ENCODE assay signal across 15 cellular contexts in the genomic region with DNA sequence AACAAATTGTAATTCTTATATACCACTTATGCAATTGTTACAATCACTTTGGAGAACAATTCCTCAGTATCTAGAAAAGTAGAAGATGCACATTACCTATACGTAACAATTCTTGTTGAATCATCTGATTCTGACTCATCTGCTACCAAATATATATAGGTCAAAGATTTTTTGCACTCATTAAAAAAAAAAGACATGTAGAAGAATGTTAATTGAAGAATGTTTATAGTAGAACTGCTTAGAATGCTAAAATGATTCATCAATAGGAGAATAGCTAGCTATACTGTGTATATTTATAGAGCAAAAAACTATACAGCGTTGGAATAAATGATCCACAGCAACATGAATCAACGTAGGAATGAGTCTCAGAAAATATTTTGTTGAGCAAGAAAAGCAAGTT. TPM values are rescaled to one million over a fixed set of nuclear protein-coding genes. Genes with fewer than 3 reads are reported as not detected.
DNase-seq lines count a peak whose midpoint lies in the region; ATAC-seq and TF ChIP-seq lines count a peak whose summit lies in the region.
"Had no signal": no experiment of that assay in that cellular context is flagged by ENCODE, and none has a peak within 500 bp of the region (broad histone marks: within the 10 kb centered on the region; RNA-seq: fewer than 3 reads in every experiment).

No MANE protein-coding gene starts in this region.

- H3K4me3 ChIP-seq in skeletal muscle cell (ENCODE audit: low read depth, low read length) (no peak overlapping the region), H7 (ENCODE audit: insufficient read depth, low read depth, low read length) (no peak overlapping the region), endodermal cell (ENCODE audit: low read length) (no peak overlapping the region)
- H3K4me3 ChIP-seq: MG63 had no signal

- no peak overlapping the region for H3K27ac Mint-ChIP-seq in activated T-helper 17 cell treated with anti-CD3 and anti-CD28 coated beads, Interleukin-2, amount 50 U/mL, for 72 hours
- H3K27ac Mint-ChIP-seq in endodermal cell, result no peak overlapping the region

- no peaks in the 10 kb centered on the region for H3K27me3 Mint-ChIP-seq in activated T-helper 17 cell treated with anti-CD3 and anti-CD28 coated beads, Interleukin-2, amount 50 U/mL, for 72 hours
- no peaks in the 10 kb centered on the region for H3K27me3 Mint-ChIP-seq in endodermal cell (ENCODE audit: insufficient read depth)

- peaks cover 5% of the 10 kb centered on the region for H3K9me3 Mint-ChIP-seq in activated T-helper 17 cell treated with anti-CD3 and anti-CD28 coated beads, Interleukin-2, amount 50 U/mL, for 72 hours
- no peaks in the 10 kb centered on the region for H3K9me3 Mint-ChIP-seq in endodermal cell

- in situ Hi-C loops in KBM-7 (cut with MboI; ENCODE audit: low pct_unique_long_range_greater_than_20kb, low sequenced_read_pairs), result no loop called here

- DNase-seq in HCEC 1CT, result peak; percentile 73
- DNase-seq in skeletal muscle cell (ENCODE audit: low read depth), result peak; percentile 65
- no peak for DNase-seq in H7
- no peak for DNase-seq in endodermal cell
- no peak for DNase-seq in KBM-7
- DNase-seq: C1 segment of cervical spinal cord, MG63, NCI-H1105, NCI-H1694 treated with DMSO at 0.1 percent for 48 hours, NCI-H446, SHP77 had no signal

- H3K9me3 ChIP-seq in endodermal cell (ENCODE audit: control insufficient read depth, low read length), result peaks cover 16% of the 10 kb centered on the region

- peak; percentile 25 for ATAC-seq in activated T-helper 17 cell treated with anti-CD3 and anti-CD28 coated beads, Interleukin-2, amount 50 U/mL, for 72 hours (replicated peaks)
- ATAC-seq in esophagus mucosa (peak; percentile 17), GM21447 (IDR thresholded peaks at IDR 0.05; ENCODE audit: unreplicated experiment) (no peak)

- H3K36me3 ChIP-seq in H7 (replicated peaks; ENCODE audit: control insufficient read depth, insufficient read depth, low read length), result no peaks in the 10 kb centered on the region
- H3K36me3 ChIP-seq in endodermal cell (ENCODE audit: control insufficient read depth, insufficient read depth, low read length), result no peaks in the 10 kb centered on the region
- H3K36me3 ChIP-seq: MG63 had no signal

- H3K9ac ChIP-seq in endodermal cell (ENCODE audit: extremely low read depth, low read length, poor library complexity, severe bottlenecking), result no peak overlapping the region
- H3K9ac ChIP-seq: KMS-11 had no signal

- whole genome bisulfite sequencing in endodermal cell (ENCODE audit: insufficient coverage in 1 of 2, insufficient read length in 1 of 2), 2 experiments, result 95% methylated on average over 2 of the region's 3 CpGs; no CpG with 5 or more reads in 1 of the 2 experiments

- H3K27me3 ChIP-seq in H7 (ENCODE audit: control insufficient read depth, insufficient read depth, low read length) (no peaks in the 10 kb centered on the region), endodermal cell (ENCODE audit: control insufficient read depth, insufficient read depth, low read length, poor library complexity, severe bottlenecking) (no peaks in the 10 kb centered on the region)
- H3K27me3 ChIP-seq: MG63 had no signal

- peaks cover 28% of the 10 kb centered on the region for H3K4me1 Mint-ChIP-seq in activated T-helper 17 cell treated with anti-CD3 and anti-CD28 coated beads, Interleukin-2, amount 50 U/mL, for 72 hours
- peaks cover 28% of the 10 kb centered on the region for H3K4me1 Mint-ChIP-seq in endodermal cell

- peaks cover 36% of the 10 kb centered on the region for H3K36me3 Mint-ChIP-seq in activated T-helper 17 cell treated with anti-CD3 and anti-CD28 coated beads, Interleukin-2, amount 50 U/mL, for 72 hours (ENCODE audit: low read depth)
- H3K36me3 Mint-ChIP-seq in endodermal cell (ENCODE audit: low read depth), result no peaks in the 10 kb centered on the region

- no peak for TF ChIP-seq CTCF in endodermal cell (conservative IDR thresholded peaks at IDR 0.05)

- no peak overlapping the region for H3K4me3 Mint-ChIP-seq in activated T-helper 17 cell treated with anti-CD3 and anti-CD28 coated beads, Interleukin-2, amount 50 U/mL, for 72 hours
- no peak overlapping the region for H3K4me3 Mint-ChIP-seq in endodermal cell

- no peak overlapping the region for H3K27ac ChIP-seq in endodermal cell (ENCODE audit: low read depth, low read length)
- H3K27ac ChIP-seq: KMS-11 had no signal

- peaks cover 15% of the 10 kb centered on the region for H3K4me1 ChIP-seq in endodermal cell (ENCODE audit: control insufficient read depth, insufficient read depth, low read length)

RNA-seq across cellular contexts. Expression of gene STAT1, which starts 29.5 kb away (rescaled TPM):
- total RNA-seq in activated T-helper 17 cell treated with anti-CD3 and anti-CD28 coated beads, Interleukin-2, amount 50 U/mL, for 72 hours, result 100 to 1,000 TPM; 163 to 363 TPM
- total RNA-seq in esophagus mucosa (51.0 TPM), endodermal cell (10 to 100 TPM; 48.3 to 74.4 TPM)
- total RNA-seq in H7 (2014; rRNA removed; shearing (Covaris generic)), result 25.7 and 34.1 TPM in 2 replicates
- polyA plus RNA-seq in endodermal cell (2013, experiment 1 of 2), result 41.6 TPM
- polyA plus RNA-seq in endodermal cell (2013, experiment 2 of 2), result 42.0 TPM

Comparison
In these comparisons a context has a peak if more than half of its experiments do, and no peak if none do; other contexts are left out.
1. DNase-seq: peak in HCEC 1CT (single experiment) and skeletal muscle cell (single experiment); none in H7 (single experiment), endodermal cell (single experiment) and KBM-7 (single experiment).